ENCODE assay signal across 8 cellular contexts in genomic region chr17:82296511-82297279, GRCh38. TPM values are rescaled to one million over a fixed set of nuclear protein-coding genes. Genes with fewer than 3 reads are reported as not detected.
DNase-seq lines count a peak whose midpoint lies in the region; ATAC-seq and TF ChIP-seq lines count a peak whose summit lies in the region.

No MANE protein-coding gene starts in this region.

- DNase-seq in COLO668 (lab: John Stamatoyannopoulos, UW; ENCODE audit: unreplicated experiment): peak; percentile 52
- peak; percentile 39 for DNase-seq in NCI-H2196 treated with DMSO at 0.1 percent for 48 hours (lab: John Stamatoyannopoulos, UW; ENCODE audit: unreplicated experiment)
- peak; percentile 30 for DNase-seq in choroid plexus epithelial cell (ENCODE audit: low read depth)
- no peak for DNase-seq in osteocyte (ENCODE audit: extremely low spot score, unreplicated experiment)
- DNase-seq in NCI-H345 treated with DMSO at 0.1 percent for 48 hours (lab: John Stamatoyannopoulos, UW; ENCODE audit: unreplicated experiment): no peak
- no peak for DNase-seq in CD1c-positive myeloid dendritic cell (ENCODE audit: extremely low spot score)
- DNase-seq in HUDEP-2 (lab: John Stamatoyannopoulos, UW; ENCODE audit: unreplicated experiment in 76 of 76): no peak

- no peaks in the 10 kb centered on the region for H3K9me3 Mint-ChIP-seq in osteocyte (ENCODE audit: unreplicated experiment)

- peaks cover 4% of the 10 kb centered on the region for H3K27me3 Mint-ChIP-seq in osteocyte (ENCODE audit: unreplicated experiment)

- peaks cover 49% of the 10 kb centered on the region for H3K4me1 Mint-ChIP-seq in osteocyte (ENCODE audit: unreplicated experiment)

- TF ChIP-seq CTCF in choroid plexus epithelial cell (conservative IDR thresholded peaks at IDR 0.05; ENCODE audit: low read depth, low read length) (no peak), osteocyte (IDR thresholded peaks at IDR 0.05) (no peak)

- ATAC-seq in HG03135 (IDR thresholded peaks at IDR 0.05; ENCODE audit: unreplicated experiment): no peak

- peak overlapping the region; percentile 56 for H3K4me3 ChIP-seq in choroid plexus epithelial cell (ENCODE audit: low read depth, low read length)

- H3K4me3 Mint-ChIP-seq in osteocyte (ENCODE audit: unreplicated experiment): peak overlapping the region; percentile 48

- H3K36me3 Mint-ChIP-seq in osteocyte (ENCODE audit: unreplicated experiment): no peaks in the 10 kb centered on the region

- H3K27ac Mint-ChIP-seq in osteocyte (ENCODE audit: unreplicated experiment): peak overlapping the region; percentile 83

RNA-seq across cellular contexts. Expression of gene CD7, which starts 20.7 kb away (rescaled TPM):
- total RNA-seq in osteocyte: 1.0 TPM in 2 replicates

RNA-seq across cellular contexts. Expression of gene CSNK1D, which starts 23.2 kb away (rescaled TPM):
- total RNA-seq in osteocyte: 118 and 124 TPM in 2 replicates

RNA-seq across cellular contexts. Expression of gene SECTM1, which starts 36.9 kb away (rescaled TPM):
- total RNA-seq in osteocyte: 24.1 and 28.6 TPM in 2 replicates

Comparison
In these comparisons a context has a peak if more than half of its experiments do, and no peak if none do; other contexts are left out.
1. DNase-seq: peak in COLO668 (single experiment), NCI-H2196 treated with DMSO at 0.1 percent for 48 hours (single experiment) and choroid plexus epithelial cell (single experiment); none in osteocyte (single experiment), NCI-H345 treated with DMSO at 0.1 percent for 48 hours (single experiment), CD1c-positive myeloid dendritic cell (single experiment) and HUDEP-2 (0 of 76).